In the genomic region with DNA sequence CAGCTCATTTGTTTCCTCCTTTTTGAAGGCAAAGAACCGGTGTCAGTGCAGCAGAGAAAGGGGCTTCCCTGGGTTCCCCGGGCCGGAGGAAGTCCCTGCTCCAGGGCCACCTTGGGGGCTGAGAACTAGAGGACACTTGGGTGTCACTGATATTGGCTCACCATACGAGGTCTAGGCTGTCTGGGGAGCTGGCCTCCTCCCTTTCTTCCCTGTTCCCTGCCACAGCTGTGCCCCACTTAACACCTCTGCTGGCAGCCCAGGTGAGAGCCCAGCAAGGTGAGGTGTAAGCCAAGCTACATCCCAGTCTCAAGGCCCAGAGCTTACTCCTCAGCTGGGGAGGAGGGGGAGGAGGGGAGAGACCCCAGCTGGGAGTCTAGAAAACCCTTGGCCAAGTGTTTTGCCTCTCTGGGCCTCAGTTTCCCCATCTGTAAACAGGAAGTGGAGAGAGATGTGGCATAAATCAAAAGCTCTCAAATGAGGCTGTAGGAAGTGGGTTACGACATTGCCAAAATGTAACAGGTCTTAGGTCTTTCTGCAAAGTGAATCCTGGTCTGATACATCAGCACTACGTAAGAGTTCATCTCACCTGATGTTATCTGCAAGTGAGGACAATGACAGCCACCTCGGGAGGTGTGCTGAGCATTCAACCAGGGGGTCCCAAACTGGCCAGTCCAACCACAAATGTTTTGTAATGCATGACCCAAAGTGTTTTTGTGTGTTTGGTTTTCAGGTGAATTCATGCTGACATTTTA, we compare ENCODE assay signal across 17 cellular contexts. TPM values are rescaled to one million over a fixed set of nuclear protein-coding genes. Genes with fewer than 3 reads are reported as not detected.
DNase-seq lines count a peak whose midpoint lies in the region; ATAC-seq and TF ChIP-seq lines count a peak whose summit lies in the region.
"Had no signal": no experiment of that assay in that cellular context is flagged by ENCODE, and none has a peak within 500 bp of the region (broad histone marks: within the 10 kb centered on the region; RNA-seq: fewer than 3 reads in every experiment).

No MANE protein-coding gene starts in this region.

- no peak for DNase-seq in activated naive CD4-positive, alpha-beta T cell treated with anti-CD3 and anti-CD28 coated beads, Interleukin-2, amount 50 U/mL, for 72 hours (ENCODE audit: low spot score in 2 of 2)
- DNase-seq in activated naive CD4-positive, alpha-beta T cell treated with Interleukin-2 at 50 U/mL for 16 hours = no peak
- peak; percentile 23 to 48 (median 43) for DNase-seq in immature natural killer cell
- no peak for DNase-seq in NCI-H446 treated with DMSO at 0.1 percent for 48 hours (lab: John Stamatoyannopoulos, UW)
- DNase-seq in HK-2 (ENCODE audit: unreplicated experiment) = no peak
- DNase-seq in WTC11 (ENCODE audit: low spot score) = no peak
- DNase-seq: C1 segment of cervical spinal cord, NCI-H1417 treated with DMSO at 0.1 percent for 48 hours, NCI-H2029, NCI-H524 treated with DMSO at 0.1 percent for 48 hours had no signal

- no peaks in the 10 kb centered on the region for H3K9me2 ChIP-seq in SU-DHL-6 (replicated peaks; ENCODE audit: insufficient read depth, low read length)

- H4K20me1 ChIP-seq in SU-DHL-6 (ENCODE audit: low read depth, low read length) = no peaks in the 10 kb centered on the region

- no peaks in the 10 kb centered on the region for H3K36me3 ChIP-seq in SU-DHL-6 (ENCODE audit: low read length)

- H3K27ac Mint-ChIP-seq in activated naive CD4-positive, alpha-beta T cell treated with anti-CD3 and anti-CD28 coated beads, Interleukin-2, amount 50 U/mL, for 72 hours = peak overlapping the region; percentile 59 to 61
- H3K27ac Mint-ChIP-seq in immature natural killer cell (peak overlapping the region in 3 of 6 donors; percentile 35 to 50 (median 45)), WTC11 (no peak overlapping the region)

- no peaks in the 10 kb centered on the region for H3K9me3 Mint-ChIP-seq in activated naive CD4-positive, alpha-beta T cell treated with anti-CD3 and anti-CD28 coated beads, Interleukin-2, amount 50 U/mL, for 72 hours
- H3K9me3 Mint-ChIP-seq in immature natural killer cell = no peaks in the 10 kb centered on the region
- no peaks in the 10 kb centered on the region for H3K9me3 Mint-ChIP-seq in WTC11
- H3K9me3 Mint-ChIP-seq: IgD-negative memory B cell had no signal

- no peak for ATAC-seq in activated naive CD4-positive, alpha-beta T cell treated with anti-CD3 and anti-CD28 coated beads, Interleukin-2, amount 50 U/mL, for 72 hours
- ATAC-seq in GM21447 (IDR thresholded peaks at IDR 0.05; ENCODE audit: unreplicated experiment) (no peak), WTC11 (no peak)
- ATAC-seq: HCT116 had no signal

- peaks cover 25% of the 10 kb centered on the region for H3F3A ChIP-seq in SU-DHL-6 (ENCODE audit: insufficient read depth)

- TF ChIP-seq CTCF in SU-DHL-6 (IDR thresholded peaks at IDR 0.05; ENCODE audit: insufficient read depth, low read length, poor library complexity, severe bottlenecking) = no peak
- no peak for TF ChIP-seq CTCF in WTC11 (IDR thresholded peaks at IDR 0.05)

- no peak overlapping the region for H3K9ac ChIP-seq in SU-DHL-6 (ENCODE audit: low read length)

- H3K9me3 ChIP-seq in SU-DHL-6 (ENCODE audit: insufficient read depth, low read length) = no peaks in the 10 kb centered on the region

- CTCF ChIA-PET in WTC11 (lab: Charles Lee) = interaction anchor here (0.5 to 2.1 kb wide), 4 partner anchors 17 to 43 kb away, joined by 3 to 7 read pairs (median 6); partner anchors contain the start of gene RASAL1

- POLR2A ChIA-PET in WTC11 (lab: Charles Lee) = no interaction called here

- no peak overlapping the region for H3K4me3 ChIP-seq in SU-DHL-6 (ENCODE audit: insufficient read depth, low read length, poor library complexity, severe bottlenecking)

- no peaks in the 10 kb centered on the region for H3K27me3 ChIP-seq in SU-DHL-6 (ENCODE audit: low read length)

- no peak overlapping the region for H2AFZ ChIP-seq in SU-DHL-6 (ENCODE audit: low read depth, low read length, severe bottlenecking)

- H3K27me3 Mint-ChIP-seq in immature natural killer cell (ENCODE audit: low read depth in 3 of 3) (peaks cover 0 to 3% (median 0%) of the 10 kb centered on the region in 3 donors), WTC11 (ENCODE audit: low read depth) (no peaks in the 10 kb centered on the region)

- H3K27ac ChIP-seq in SU-DHL-6 (ENCODE audit: low read depth, low read length) = peak overlapping the region; percentile 24

- no peaks in the 10 kb centered on the region for H3K36me3 Mint-ChIP-seq in activated naive CD4-positive, alpha-beta T cell treated with anti-CD3 and anti-CD28 coated beads, Interleukin-2, amount 50 U/mL, for 72 hours
- H3K36me3 Mint-ChIP-seq in immature natural killer cell (no peaks in the 10 kb centered on the region), WTC11 (no peaks in the 10 kb centered on the region)

- H3K4me2 ChIP-seq in SU-DHL-6 (ENCODE audit: low read depth, low read length, poor library complexity, severe bottlenecking) = no peak overlapping the region

- no peaks in the 10 kb centered on the region for H3K79me2 ChIP-seq in SU-DHL-6 (ENCODE audit: insufficient read depth, low read length)

- H3K4me3 Mint-ChIP-seq in immature natural killer cell (no peak overlapping the region), WTC11 (no peak overlapping the region)
- H3K4me3 Mint-ChIP-seq: IgD-negative memory B cell had no signal

- H3K4me1 Mint-ChIP-seq in immature natural killer cell = peaks cover 0 to 14% of the 10 kb centered on the region in 2 donors
- H3K4me1 Mint-ChIP-seq in WTC11 = peaks cover 2% of the 10 kb centered on the region

TF ChIP-seq in WTC11, 78 proteins besides CTCF, POLR2A, EP300 and RAD21:
- TF ChIP-seq FOXJ3 (CRISPR knock-in tag; IDR thresholded peaks at IDR 0.05; ENCODE audit: borderline replicate concordance) (no peak), ESRRA (CRISPR knock-in tag; IDR thresholded peaks at IDR 0.05; ENCODE audit: borderline replicate concordance) (no peak), JAZF1 (CRISPR knock-in tag; IDR thresholded peaks at IDR 0.05) (no peak)
- TF ChIP-seq, protein P1, sequence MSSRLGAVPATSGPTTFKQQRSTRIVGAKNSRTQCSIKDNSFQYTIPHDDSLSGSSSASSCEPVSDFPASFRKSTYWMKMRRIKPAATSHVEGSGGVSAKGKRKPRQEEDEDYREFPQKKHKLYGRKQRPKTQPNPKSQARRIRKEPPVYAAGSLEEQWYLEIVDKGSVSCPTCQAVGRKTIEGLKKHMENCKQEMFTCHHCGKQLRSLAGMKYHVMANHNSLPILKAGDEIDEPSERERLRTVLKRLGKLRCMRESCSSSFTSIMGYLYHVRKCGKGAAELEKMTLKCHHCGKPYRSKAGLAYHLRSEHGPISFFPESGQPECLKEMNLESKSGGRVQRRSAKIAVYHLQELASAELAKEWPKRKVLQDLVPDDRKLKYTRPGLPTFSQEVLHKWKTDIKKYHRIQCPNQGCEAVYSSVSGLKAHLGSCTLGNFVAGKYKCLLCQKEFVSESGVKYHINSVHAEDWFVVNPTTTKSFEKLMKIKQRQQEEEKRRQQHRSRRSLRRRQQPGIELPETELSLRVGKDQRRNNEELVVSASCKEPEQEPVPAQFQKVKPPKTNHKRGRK (CRISPR knock-in tag; IDR thresholded peaks at IDR 0.05; ENCODE audit: borderline replicate concordance) = no peak

RNA-seq across cellular contexts. Expression of gene RASAL1, which starts 25.5 kb away (rescaled TPM):
- 10 to 100 TPM in 1 of 2 donors, 1 to 10 TPM in 1; 9.8 to 15.1 TPM for total RNA-seq in activated naive CD4-positive, alpha-beta T cell treated with anti-CD3 and anti-CD28 coated beads, Interleukin-2, amount 50 U/mL, for 72 hours
- not detected for polyA plus RNA-seq in immature natural killer cell
- 6.9 to 8.1 TPM (median 8.0 TPM) in 3 replicates for total RNA-seq in WTC11 (2021)
- total RNA-seq: HT1080, LHCN-M2 had no signal
- polyA plus RNA-seq: IgD-negative memory B cell had no signal

RNA-seq across cellular contexts. Expression of gene CFAP73, which starts 39.5 kb away (rescaled TPM):
- total RNA-seq in activated naive CD4-positive, alpha-beta T cell treated with anti-CD3 and anti-CD28 coated beads, Interleukin-2, amount 50 U/mL, for 72 hours = under 1 TPM; 0.45 to 0.98 TPM
- polyA plus RNA-seq in immature natural killer cell = not detected
- total RNA-seq in WTC11 (2021) = 0.30 to 0.94 TPM (median 0.37 TPM) in 3 replicates
- total RNA-seq: G401, HT1080, LHCN-M2 had no signal
- polyA plus RNA-seq: IgD-negative memory B cell had no signal

RNA-seq across cellular contexts. Expression of gene DTX1, which starts 53.5 kb away (rescaled TPM):
- 10 to 100 TPM in 1 of 2 donors, 1 to 10 TPM in 1; 9.8 to 17.3 TPM for total RNA-seq in activated naive CD4-positive, alpha-beta T cell treated with anti-CD3 and anti-CD28 coated beads, Interleukin-2, amount 50 U/mL, for 72 hours
- 1 to 10 TPM in 2 of 3 donors, not detected in 1; 1.1 to 2.1 TPM for polyA plus RNA-seq in immature natural killer cell
- total RNA-seq in WTC11 (2021) = 6.2 to 9.2 TPM (median 7.7 TPM) in 3 replicates

Comparison
In these comparisons a context has a peak if more than half of its experiments do, and no peak if none do; other contexts are left out.
1. DNase-seq: peak in immature natural killer cell (3 of 3); none in activated naive CD4-positive, alpha-beta T cell treated with anti-CD3 and anti-CD28 coated beads, Interleukin-2, amount 50 U/mL, for 72 hours (0 of 2), activated naive CD4-positive, alpha-beta T cell treated with Interleukin-2 at 50 U/mL for 16 hours (single experiment), NCI-H446 treated with DMSO at 0.1 percent for 48 hours (single experiment), HK-2 (single experiment) and WTC11 (single experiment).